In the genomic region with DNA sequence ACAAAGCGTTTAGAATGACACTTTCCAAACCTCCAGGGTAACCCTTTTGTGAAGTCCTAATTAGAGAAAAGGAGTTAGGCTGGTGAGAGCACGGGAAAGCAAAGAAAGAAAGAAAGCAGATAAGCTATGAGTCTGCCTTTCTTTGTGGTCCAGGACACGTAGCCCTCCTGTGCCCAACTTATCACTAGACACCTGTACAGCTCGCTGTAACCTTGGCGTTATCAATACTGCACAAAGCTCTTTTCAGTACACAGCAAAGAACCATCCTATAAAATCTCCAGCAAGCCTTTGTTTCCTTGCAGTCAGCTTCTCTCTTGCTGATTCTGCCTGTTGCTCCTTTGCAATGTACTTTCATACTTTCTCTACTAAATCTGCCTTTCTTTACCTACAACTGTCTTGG, we compare ENCODE assay signal across 36 cellular contexts.
"Had no signal": no experiment of that assay in that cellular context is flagged by ENCODE, and none has a peak within 500 bp of the region (broad histone marks: within the 10 kb centered on the region; RNA-seq: fewer than 3 reads in every experiment).

No MANE protein-coding gene starts in this region.

- H3K27me3 ChIP-seq: adrenal gland, body of pancreas, brain microvascular endothelial cell, breast epithelium had no signal

- H3K4me1 ChIP-seq: adrenal gland, body of pancreas, breast epithelium had no signal

- H3K9me3 ChIP-seq: adrenal gland, body of pancreas, breast epithelium had no signal

- H3K4me3 Mint-ChIP-seq: activated B cell treated with CpG ODN at 0.5 μM for 24 hours; activated CD4-positive, alpha-beta memory T cell treated with anti-CD3 and anti-CD28 coated beads for 36 hours; activated CD4-positive, alpha-beta T cell treated with anti-CD3 and anti-CD28 coated beads, Interleukin-2, amount 10 ng/mL, durations not matched to agents 24 days and 14 days; activated CD8-positive, alpha-beta T cell treated with anti-CD3 and anti-CD28 coated beads for 36 hours; activated naive CD4-positive, alpha-beta T cell treated with anti-CD3 and anti-CD28 coated beads for 36 hours; activated naive CD8-positive, alpha-beta T cell treated with anti-CD3 and anti-CD28 coated beads for 36 hours; activated T-cell treated with anti-CD3 and anti-CD28 coated beads, Interleukin-2, amount 50 U/mL, for 4 hours; activated T-cell treated with anti-CD3 and anti-CD28 coated beads, Interleukin-2, amount 50 U/mL, for 72 hours; activated T-helper 1 cell treated with anti-CD3 and anti-CD28 coated beads, Interleukin-12 subunit alpha, Interleukin-12 subunit beta, Interleukin-2, Interleukin-4 antibody, amounts not matched to agents 30 ng/mL and 10 ng/mL and 1 ng/mL, durations not matched to agents 14 hours and 24 hours and 36 hours; activated T-helper 17 cell treated with anti-CD3 and anti-CD28 coated beads, Interleukin-2, amount 50 U/mL, for 72 hours; T-helper 1 cell treated with Interleukin-12 subunit alpha and Interleukin-12 subunit beta and Interleukin-4 antibody, amounts not matched to agents 30 μg/mL and 1 μg/mL, for 36 hours; T-helper 2 cell treated with Interferon-gamma antibody and Interleukin-4, amounts not matched to agents 5 μg/mL and 100 μg/mL, for 36 hours had no signal

- H3K27ac Mint-ChIP-seq: activated B cell treated with CpG ODN at 0.5 μM for 24 hours; activated CD4-positive, alpha-beta memory T cell treated with anti-CD3 and anti-CD28 coated beads for 36 hours; activated CD4-positive, alpha-beta T cell treated with anti-CD3 and anti-CD28 coated beads, Interleukin-2, amount 10 ng/mL, durations not matched to agents 24 days and 14 days; activated CD8-positive, alpha-beta T cell treated with anti-CD3 and anti-CD28 coated beads for 36 hours; activated naive CD4-positive, alpha-beta T cell treated with anti-CD3 and anti-CD28 coated beads for 36 hours; activated naive CD4-positive, alpha-beta T cell treated with anti-CD3 and anti-CD28 coated beads, Interleukin-2, amount 50 U/mL, for 72 hours; activated naive CD8-positive, alpha-beta T cell treated with anti-CD3 and anti-CD28 coated beads for 36 hours; activated T-cell treated with anti-CD3 and anti-CD28 coated beads, Interleukin-2, amount 50 U/mL, for 72 hours; activated T-helper 1 cell treated with anti-CD3 and anti-CD28 coated beads, Interleukin-12 subunit alpha, Interleukin-12 subunit beta, Interleukin-2, Interleukin-4 antibody, amounts not matched to agents 30 ng/mL and 10 ng/mL and 1 ng/mL, durations not matched to agents 14 hours and 24 hours and 36 hours; activated T-helper 17 cell treated with anti-CD3 and anti-CD28 coated beads, Interleukin-2, amount 50 U/mL, for 72 hours; T-helper 1 cell treated with Interleukin-12 subunit alpha and Interleukin-12 subunit beta and Interleukin-4 antibody, amounts not matched to agents 30 μg/mL and 1 μg/mL, for 36 hours; T-helper 2 cell treated with Interferon-gamma antibody and Interleukin-4, amounts not matched to agents 5 μg/mL and 100 μg/mL, for 36 hours had no signal

- H3K4me1 Mint-ChIP-seq: activated B cell treated with CpG ODN at 0.5 μM for 24 hours; activated CD4-positive, alpha-beta T cell treated with anti-CD3 and anti-CD28 coated beads, Interleukin-2, amount 10 ng/mL, durations not matched to agents 24 days and 14 days; activated T-helper 17 cell treated with anti-CD3 and anti-CD28 coated beads, Interleukin-2, amount 50 U/mL, for 72 hours had no signal

- FAIRE-seq: astrocyte, TTC549 had no signal

- H3K36me3 Mint-ChIP-seq: activated CD4-positive, alpha-beta memory T cell treated with anti-CD3 and anti-CD28 coated beads for 36 hours; activated naive CD4-positive, alpha-beta T cell treated with anti-CD3 and anti-CD28 coated beads, Interleukin-2, amount 50 U/mL, for 72 hours; activated naive CD8-positive, alpha-beta T cell treated with anti-CD3 and anti-CD28 coated beads for 36 hours had no signal

- H3K36me3 ChIP-seq: adrenal gland, brain microvascular endothelial cell, breast epithelium had no signal

- H3K27ac ChIP-seq: adrenal gland, body of pancreas, brain microvascular endothelial cell, breast epithelium, VCaP had no signal

- ATAC-seq: activated CD8-positive, alpha-beta T cell treated with anti-CD3 and anti-CD28 coated beads for 36 hours; activated naive CD4-positive, alpha-beta T cell treated with anti-CD3 and anti-CD28 coated beads, Interleukin-2, amount 50 U/mL, for 72 hours; activated T-cell treated with anti-CD3 and anti-CD28 coated beads, Interleukin-2, amount 50 U/mL, for 4 hours; activated T-cell treated with anti-CD3 and anti-CD28 coated beads, Interleukin-2, amount 50 U/mL, for 72 hours; activated T-helper 17 cell treated with anti-CD3 and anti-CD28 coated beads, Interleukin-2, amount 50 U/mL, for 72 hours; body of pancreas had no signal

- DNase-seq: activated B cell treated with CpG ODN at 0.5 μM for 24 hours; activated CD4-positive, alpha-beta memory T cell treated with anti-CD3 and anti-CD28 coated beads for 36 hours; activated CD4-positive, alpha-beta T cell treated with anti-CD3 and anti-CD28 coated beads for 4 hours; activated CD4-positive, alpha-beta T cell treated with anti-CD3 and anti-CD28 coated beads, Interleukin-2, amount 10 ng/mL, durations not matched to agents 24 days and 14 days; activated CD4-positive, alpha-beta T cell treated with anti-CD3 and anti-CD28 coated beads, Interleukin-2, amount 50 U/mL, for 1 hour; activated CD4-positive, alpha-beta T cell treated with anti-CD3 and anti-CD28 coated beads, Interleukin-2, amount 50 U/mL, for 4 hours; activated CD4-positive, CD25-positive, alpha-beta regulatory T cell treated with anti-CD3 and anti-CD28 coated beads, Interleukin-2, amount 50 U/mL, for 72 hours; activated CD8-positive, alpha-beta memory T cell treated with anti-CD3 and anti-CD28 coated beads, Interleukin-2, amount 50 U/mL, for 4 hours; activated CD8-positive, alpha-beta T cell treated with anti-CD3 and anti-CD28 coated beads for 36 hours; activated effector memory CD4-positive, alpha-beta T cell treated with anti-CD3 and anti-CD28 coated beads, Interleukin-2, amount 50 U/mL, for 16 hours; activated gamma-delta T cell treated with Interleukin-2 at 50 U/mL for 16 hours; activated naive CD4-positive, alpha-beta T cell; activated naive CD4-positive, alpha-beta T cell treated with anti-CD3 and anti-CD28 coated beads for 36 hours; activated naive CD4-positive, alpha-beta T cell treated with anti-CD3 and anti-CD28 coated beads, Interleukin-2, amount 50 U/mL, for 16 hours; activated naive CD8-positive, alpha-beta T cell treated with anti-CD3 and anti-CD28 coated beads for 36 hours; activated T-cell treated with anti-CD3 and anti-CD28 coated beads for 4 hours; activated T-cell treated with anti-CD3 and anti-CD28 coated beads, Interleukin-2, amount 50 U/mL, for 1 hour; activated T-cell treated with anti-CD3 and anti-CD28 coated beads, Interleukin-2, amount 50 U/mL, for 4 hours; activated T-cell treated with anti-CD3 and anti-CD28 coated beads, Interleukin-2, amount 50 U/mL, for 72 hours; adrenal gland; amniotic stem cell; aorta; body of pancreas; brain microvascular endothelial cell; central memory CD4-positive, alpha-beta T cell; T-helper 2 cell; T-helper 9 cell had no signal

- H3K9me3 Mint-ChIP-seq: activated B cell treated with CpG ODN at 0.5 μM for 24 hours; activated CD4-positive, alpha-beta memory T cell treated with anti-CD3 and anti-CD28 coated beads for 36 hours; activated CD4-positive, alpha-beta T cell treated with anti-CD3 and anti-CD28 coated beads, Interleukin-2, amount 10 ng/mL, durations not matched to agents 24 days and 14 days; activated CD8-positive, alpha-beta T cell treated with anti-CD3 and anti-CD28 coated beads for 36 hours; activated naive CD4-positive, alpha-beta T cell treated with anti-CD3 and anti-CD28 coated beads, Interleukin-2, amount 50 U/mL, for 72 hours; activated naive CD8-positive, alpha-beta T cell treated with anti-CD3 and anti-CD28 coated beads for 36 hours; activated T-cell treated with anti-CD3 and anti-CD28 coated beads, Interleukin-2, amount 50 U/mL, for 4 hours; activated T-cell treated with anti-CD3 and anti-CD28 coated beads, Interleukin-2, amount 50 U/mL, for 72 hours; activated T-helper 17 cell treated with anti-CD3 and anti-CD28 coated beads, Interleukin-2, amount 50 U/mL, for 72 hours; T-helper 2 cell treated with Interferon-gamma antibody and Interleukin-4, amounts not matched to agents 5 μg/mL and 100 μg/mL, for 36 hours had no signal

- H3K4me3 ChIP-seq: adrenal gland, body of pancreas, breast epithelium had no signal
